Comparison of ENCODE assay signal across 8 cellular contexts in the genomic region with DNA sequence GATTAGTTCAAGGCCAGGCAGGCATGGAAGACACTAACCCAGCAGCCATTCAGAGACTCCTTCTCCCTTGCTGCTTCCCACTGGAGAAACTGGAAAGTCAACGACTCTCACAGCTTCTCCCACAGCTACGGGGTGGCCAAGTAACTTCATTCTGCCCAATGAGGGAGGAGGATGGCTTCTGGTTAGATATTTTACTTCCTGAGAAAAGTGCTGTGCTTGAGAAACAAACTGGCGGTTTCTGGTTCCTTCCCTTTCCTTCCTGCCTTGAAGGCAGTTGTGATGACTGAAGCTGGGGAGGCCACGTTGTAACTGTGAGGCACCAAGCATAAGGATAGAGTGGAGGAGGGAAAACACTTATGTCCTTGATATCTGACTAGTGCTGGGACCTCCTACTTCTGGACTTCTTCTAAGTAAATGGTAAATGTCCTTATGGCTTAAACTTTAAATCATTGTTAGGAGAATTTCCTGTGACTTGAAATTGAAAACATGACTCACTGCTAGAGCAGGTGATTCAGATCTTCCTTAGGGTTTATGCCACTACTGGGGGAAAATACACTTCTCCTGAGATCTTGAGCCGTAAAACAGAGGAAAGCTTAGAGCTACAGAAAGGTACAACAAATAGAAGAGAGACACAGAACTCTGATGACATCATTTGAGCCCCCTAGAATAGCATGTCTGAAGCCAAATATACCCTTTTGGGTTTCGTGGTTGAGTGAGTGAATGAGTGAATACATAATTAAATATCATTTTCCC. TPM values are rescaled to one million over a fixed set of nuclear protein-coding genes. Genes with fewer than 3 reads are reported as not detected.
DNase-seq lines count a peak whose midpoint lies in the region; ATAC-seq lines count a peak whose summit lies in the region.

No MANE protein-coding gene starts in this region.

- intact Hi-C loops in Right ventricle myocardium inferior (cut with DNase I) (loop anchor here (1.0 to 10.0 kb wide), 2 partner anchors 125 to 679 kb away; no protein-coding TSS in a partner anchor), cardiac septum (cut with DNase I) (loop anchor here (5.0 to 10.0 kb wide), 2 partner anchors 36 to 529 kb away; no protein-coding TSS in a partner anchor)

- DNase-seq in Right ventricle myocardium inferior (ENCODE audit: missing footprints) (no peak), cardiac septum (ENCODE audit: low spot score) (no peak), M059J (ENCODE audit: low read depth) (peak; percentile 82), foreskin melanocyte (peak; percentile 18), NCI-H510A treated with DMSO at 0.1 percent for 48 hours (lab: John Stamatoyannopoulos, UW) (no peak), mesenteric fat pad (ENCODE audit: low spot score) (no peak)
- peak; percentile 70 for DNase-seq in activated CD8-positive, alpha-beta memory T cell treated with anti-CD3 and anti-CD28 coated beads, Interleukin-2, amount 50 U/mL, for 48 hours
- DNase-seq in stimulated activated CD8-positive, alpha-beta memory T cell treated with anti-CD3 and anti-CD28 coated beads, Interleukin-4, amount 100 ng/mL, for 48 hours = peak; percentile 61

- peak; percentile 13 for ATAC-seq in Right ventricle myocardium inferior

RNA-seq across cellular contexts. Expression of gene GNPDA1, which starts 3.1 kb away (rescaled TPM):
- total RNA-seq in Right ventricle myocardium inferior = 25.2 TPM
- total RNA-seq in cardiac septum = 17.3 TPM
- total RNA-seq in M059J (2014; rRNA removed; shearing (Covaris generic)) = 85.5 and 151 TPM in 2 replicates
- 36.2 TPM for total RNA-seq in mesenteric fat pad

RNA-seq across cellular contexts. Expression of gene RNF14, which starts 47.1 kb away (rescaled TPM):
- total RNA-seq in Right ventricle myocardium inferior = 98.0 TPM
- total RNA-seq in cardiac septum = 104 TPM
- total RNA-seq in M059J (2014; rRNA removed; shearing (Covaris generic)) = 24.7 and 78.2 TPM in 2 replicates
- total RNA-seq in mesenteric fat pad = 79.4 TPM

RNA-seq across cellular contexts. Expression of gene PCDH12, which starts 58.0 kb away (rescaled TPM):
- total RNA-seq in Right ventricle myocardium inferior = 10.4 TPM
- 4.9 TPM for total RNA-seq in cardiac septum
- not detected in 2 replicates for total RNA-seq in M059J (2014; rRNA removed; shearing (Covaris generic))
- 6.4 TPM for total RNA-seq in mesenteric fat pad

Comparison
In these comparisons a context has a peak if more than half of its experiments do, and no peak if none do; other contexts are left out.
1. DNase-seq: peak in M059J (single experiment), activated CD8-positive, alpha-beta memory T cell treated with anti-CD3 and anti-CD28 coated beads, Interleukin-2, amount 50 U/mL, for 48 hours (single experiment), foreskin melanocyte (single experiment) and stimulated activated CD8-positive, alpha-beta memory T cell treated with anti-CD3 and anti-CD28 coated beads, Interleukin-4, amount 100 ng/mL, for 48 hours (single experiment); none in Right ventricle myocardium inferior (single experiment), cardiac septum (single experiment), NCI-H510A treated with DMSO at 0.1 percent for 48 hours (single experiment) and mesenteric fat pad (single experiment).